Comparison of ENCODE assay signal across 31 cellular contexts in genomic region chr12:104025771-104026170, GRCh38. TPM values are rescaled to one million over a fixed set of nuclear protein-coding genes. Genes with fewer than 3 reads are reported as not detected.
"Had no signal": no experiment of that assay in that cellular context is flagged by ENCODE, and none has a peak within 500 bp of the region (broad histone marks: within the 10 kb centered on the region; RNA-seq: fewer than 3 reads in every experiment).

No MANE protein-coding gene starts in this region.

- H3K4me2 ChIP-seq: hepatocyte had no signal

- H3K4me1 ChIP-seq: adrenal gland, body of pancreas, esophagus muscularis mucosa, gastroesophageal sphincter had no signal

- H3K36me3 Mint-ChIP-seq: activated naive CD4-positive, alpha-beta T cell treated with anti-CD3 and anti-CD28 coated beads, Interleukin-2, amount 50 U/mL, for 24 hours; activated naive CD8-positive, alpha-beta T cell treated with anti-CD3 and anti-CD28 coated beads for 36 hours had no signal

- H3K79me2 ChIP-seq: hepatocyte had no signal

- H3K4me3 ChIP-seq: adrenal gland, body of pancreas, coronary artery, dorsolateral prefrontal cortex, esophagus muscularis mucosa, gastroesophageal sphincter, heart right ventricle, hepatocyte had no signal

- ATAC-seq: activated naive CD8-positive, alpha-beta T cell treated with anti-CD3 and anti-CD28 coated beads, Interleukin-2, amount 50 U/mL, for 24 hours; activated T-cell treated with anti-CD3 and anti-CD28 coated beads, Interleukin-2, amount 50 U/mL, for 4 hours; body of pancreas; gastroesophageal sphincter; heart right ventricle had no signal

- H3K9me3 ChIP-seq: adrenal gland, body of pancreas, esophagus muscularis mucosa, gastroesophageal sphincter had no signal

- H2AFZ ChIP-seq: hepatocyte had no signal

- H3K27ac Mint-ChIP-seq: activated CD4-positive, alpha-beta memory T cell treated with anti-CD3 and anti-CD28 coated beads, Interleukin-2, amount 10 ng/mL, durations not matched to agents 7 days and 5 days; activated CD4-positive, alpha-beta T cell treated with anti-CD3 and anti-CD28 coated beads, Interleukin-2, amount 10 ng/mL, durations not matched to agents 7 days and 5 days; activated naive CD4-positive, alpha-beta T cell treated with anti-CD3 and anti-CD28 coated beads for 36 hours; activated naive CD4-positive, alpha-beta T cell treated with anti-CD3 and anti-CD28 coated beads, Interleukin-2, amount 50 U/mL, for 24 hours; activated naive CD8-positive, alpha-beta T cell treated with anti-CD3 and anti-CD28 coated beads for 36 hours; activated naive CD8-positive, alpha-beta T cell treated with anti-CD3 and anti-CD28 coated beads, Interleukin-2, amount 50 U/mL, for 24 hours; activated T-helper 1 cell treated with anti-CD3 and anti-CD28 coated beads, Interleukin-12 subunit alpha, Interleukin-12 subunit beta, Interleukin-2, Interleukin-4 antibody, amounts not matched to agents 30 ng/mL and 10 ng/mL and 1 ng/mL, durations not matched to agents 14 hours and 24 hours and 36 hours; activated T-helper 2 cell treated with anti-CD3 and anti-CD28 coated beads, Interferon-gamma antibody, Interleukin-2, Interleukin-4, amounts not matched to agents 10 μg/mL and 5 μg/mL and 100 μg/mL, durations not matched to agents 14 hours and 24 hours and 36 hours; dendritic cell treated with granulocyte-macrophage colony-stimulating factor and Interleukin-4, amounts not matched to agents 40 ng/mL and 50 ng/mL, for 4 days; endodermal cell had no signal

- DNase-seq: activated CD4-positive, alpha-beta memory T cell treated with anti-CD3 and anti-CD28 coated beads, Interleukin-2, amount 10 ng/mL, durations not matched to agents 7 days and 5 days; activated CD4-positive, alpha-beta T cell treated with anti-CD3 and anti-CD28 coated beads for 1 hour; activated CD4-positive, alpha-beta T cell treated with anti-CD3 and anti-CD28 coated beads for 4 hours; activated CD4-positive, alpha-beta T cell treated with anti-CD3 and anti-CD28 coated beads, Interleukin-2, amount 10 ng/mL, durations not matched to agents 7 days and 5 days; activated CD4-positive, alpha-beta T cell treated with anti-CD3 and anti-CD28 coated beads, Interleukin-2, amount 50 U/mL, for 4 hours; activated CD8-positive, alpha-beta memory T cell treated with anti-CD3 and anti-CD28 coated beads, Interleukin-2, amount 50 U/mL, for 48 hours; activated effector memory CD4-positive, alpha-beta T cell treated with anti-CD3 and anti-CD28 coated beads, Interleukin-2, amount 50 U/mL, for 16 hours; activated naive CD4-positive, alpha-beta T cell treated with anti-CD3 and anti-CD28 coated beads for 36 hours; activated naive CD8-positive, alpha-beta T cell treated with anti-CD3 and anti-CD28 coated beads for 36 hours; activated naive CD8-positive, alpha-beta T cell treated with anti-CD3 and anti-CD28 coated beads, Interleukin-2, amount 50 U/mL, for 24 hours; activated T-cell treated with anti-CD3 and anti-CD28 coated beads, Interleukin-2, amount 50 U/mL, for 4 hours; adrenal gland; amygdala; aorta; body of pancreas; dorsolateral prefrontal cortex; effector memory CD4-positive, alpha-beta T cell; endodermal cell; erythroblast; foreskin melanocyte; heart right ventricle; T-helper 2 cell had no signal

- H3K4me3 Mint-ChIP-seq: activated CD4-positive, alpha-beta memory T cell treated with anti-CD3 and anti-CD28 coated beads, Interleukin-2, amount 10 ng/mL, durations not matched to agents 7 days and 5 days; activated CD4-positive, alpha-beta T cell treated with anti-CD3 and anti-CD28 coated beads, Interleukin-2, amount 10 ng/mL, durations not matched to agents 7 days and 5 days; activated naive CD4-positive, alpha-beta T cell treated with anti-CD3 and anti-CD28 coated beads for 36 hours; activated naive CD4-positive, alpha-beta T cell treated with anti-CD3 and anti-CD28 coated beads, Interleukin-2, amount 50 U/mL, for 24 hours; activated naive CD8-positive, alpha-beta T cell treated with anti-CD3 and anti-CD28 coated beads for 36 hours; activated naive CD8-positive, alpha-beta T cell treated with anti-CD3 and anti-CD28 coated beads, Interleukin-2, amount 50 U/mL, for 24 hours; activated T-cell treated with anti-CD3 and anti-CD28 coated beads, Interleukin-2, amount 50 U/mL, for 4 hours; activated T-helper 1 cell treated with anti-CD3 and anti-CD28 coated beads, Interleukin-12 subunit alpha, Interleukin-12 subunit beta, Interleukin-2, Interleukin-4 antibody, amounts not matched to agents 30 ng/mL and 10 ng/mL and 1 ng/mL, durations not matched to agents 14 hours and 24 hours and 36 hours; central memory CD8-positive, alpha-beta T cell; dendritic cell treated with granulocyte-macrophage colony-stimulating factor and Interleukin-4, amounts not matched to agents 40 ng/mL and 50 ng/mL, for 4 days; endodermal cell had no signal

- H3K36me3 ChIP-seq: adrenal gland, esophagus muscularis mucosa, gastroesophageal sphincter, heart right ventricle had no signal

- H3K27me3 ChIP-seq: adrenal gland, body of pancreas, dorsolateral prefrontal cortex, esophagus muscularis mucosa, gastroesophageal sphincter, heart right ventricle, hepatocyte had no signal

- H3K9me3 Mint-ChIP-seq: activated CD4-positive, alpha-beta memory T cell treated with anti-CD3 and anti-CD28 coated beads, Interleukin-2, amount 10 ng/mL, durations not matched to agents 7 days and 5 days; activated CD4-positive, alpha-beta T cell treated with anti-CD3 and anti-CD28 coated beads, Interleukin-2, amount 10 ng/mL, durations not matched to agents 7 days and 5 days; activated naive CD4-positive, alpha-beta T cell treated with anti-CD3 and anti-CD28 coated beads for 36 hours; activated naive CD4-positive, alpha-beta T cell treated with anti-CD3 and anti-CD28 coated beads, Interleukin-2, amount 50 U/mL, for 24 hours; activated naive CD8-positive, alpha-beta T cell treated with anti-CD3 and anti-CD28 coated beads, Interleukin-2, amount 50 U/mL, for 24 hours; activated T-cell treated with anti-CD3 and anti-CD28 coated beads, Interleukin-2, amount 50 U/mL, for 4 hours; activated T-helper 1 cell treated with anti-CD3 and anti-CD28 coated beads, Interleukin-12 subunit alpha, Interleukin-12 subunit beta, Interleukin-2, Interleukin-4 antibody, amounts not matched to agents 30 ng/mL and 10 ng/mL and 1 ng/mL, durations not matched to agents 14 hours and 24 hours and 36 hours; activated T-helper 2 cell treated with anti-CD3 and anti-CD28 coated beads, Interferon-gamma antibody, Interleukin-2, Interleukin-4, amounts not matched to agents 10 μg/mL and 5 μg/mL and 100 μg/mL, durations not matched to agents 14 hours and 24 hours and 36 hours had no signal

- H3K27ac ChIP-seq: adrenal gland, body of pancreas, coronary artery, dorsolateral prefrontal cortex, esophagus muscularis mucosa, gastroesophageal sphincter, heart right ventricle, hepatocyte had no signal

- H3K27me3 Mint-ChIP-seq: dendritic cell treated with granulocyte-macrophage colony-stimulating factor and Interleukin-4, amounts not matched to agents 40 ng/mL and 50 ng/mL, for 4 days had no signal

- H3K4me1 Mint-ChIP-seq: activated CD4-positive, alpha-beta memory T cell treated with anti-CD3 and anti-CD28 coated beads, Interleukin-2, amount 10 ng/mL, durations not matched to agents 7 days and 5 days; activated CD4-positive, alpha-beta T cell treated with anti-CD3 and anti-CD28 coated beads, Interleukin-2, amount 10 ng/mL, durations not matched to agents 7 days and 5 days; activated naive CD4-positive, alpha-beta T cell treated with anti-CD3 and anti-CD28 coated beads, Interleukin-2, amount 50 U/mL, for 24 hours; activated naive CD8-positive, alpha-beta T cell treated with anti-CD3 and anti-CD28 coated beads for 36 hours; activated naive CD8-positive, alpha-beta T cell treated with anti-CD3 and anti-CD28 coated beads, Interleukin-2, amount 50 U/mL, for 24 hours; central memory CD8-positive, alpha-beta T cell; endodermal cell had no signal

RNA-seq across cellular contexts. Expression of gene GLT8D2, which starts 24.2 kb away (rescaled TPM):
- total RNA-seq: activated CD4-positive, alpha-beta memory T cell treated with anti-CD3 and anti-CD28 coated beads, Interleukin-2, amount 10 ng/mL, durations not matched to agents 7 days and 5 days; activated CD4-positive, alpha-beta T cell treated with anti-CD3 and anti-CD28 coated beads, Interleukin-2, amount 10 ng/mL, durations not matched to agents 7 days and 5 days; activated naive CD4-positive, alpha-beta T cell treated with anti-CD3 and anti-CD28 coated beads for 36 hours had no signal
